ENCODE assay signal across 1 cellular context in genomic region chr1:46724991-46725735, GRCh38.
TF ChIP-seq lines count a peak whose summit lies in the region.

No MANE protein-coding gene starts in this region.

TF ChIP-seq in HEK293, 187 proteins besides CTCF, POLR2A, EP300 and RAD21 (continued from another document and continues in another):
- TF ChIP-seq, protein P1, sequence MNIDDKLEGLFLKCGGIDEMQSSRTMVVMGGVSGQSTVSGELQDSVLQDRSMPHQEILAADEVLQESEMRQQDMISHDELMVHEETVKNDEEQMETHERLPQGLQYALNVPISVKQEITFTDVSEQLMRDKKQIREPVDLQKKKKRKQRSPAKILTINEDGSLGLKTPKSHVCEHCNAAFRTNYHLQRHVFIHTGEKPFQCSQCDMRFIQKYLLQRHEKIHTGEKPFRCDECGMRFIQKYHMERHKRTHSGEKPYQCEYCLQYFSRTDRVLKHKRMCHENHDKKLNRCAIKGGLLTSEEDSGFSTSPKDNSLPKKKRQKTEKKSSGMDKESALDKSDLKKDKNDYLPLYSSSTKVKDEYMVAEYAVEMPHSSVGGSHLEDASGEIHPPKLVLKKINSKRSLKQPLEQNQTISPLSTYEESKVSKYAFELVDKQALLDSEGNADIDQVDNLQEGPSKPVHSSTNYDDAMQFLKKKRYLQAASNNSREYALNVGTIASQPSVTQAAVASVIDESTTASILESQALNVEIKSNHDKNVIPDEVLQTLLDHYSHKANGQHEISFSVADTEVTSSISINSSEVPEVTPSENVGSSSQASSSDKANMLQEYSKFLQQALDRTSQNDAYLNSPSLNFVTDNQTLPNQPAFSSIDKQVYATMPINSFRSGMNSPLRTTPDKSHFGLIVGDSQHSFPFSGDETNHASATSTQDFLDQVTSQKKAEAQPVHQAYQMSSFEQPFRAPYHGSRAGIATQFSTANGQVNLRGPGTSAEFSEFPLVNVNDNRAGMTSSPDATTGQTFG (tag by site-specific recombination; IDR thresholded peaks at IDR 0.05; ENCODE audit: borderline replicate concordance), result no peak
- TF ChIP-seq OVOL3 (tag by site-specific recombination; IDR thresholded peaks at IDR 0.05) (no peak), ZNF223 (tag by site-specific recombination; IDR thresholded peaks at IDR 0.05) (no peak), ZSCAN5A (tag by site-specific recombination; IDR thresholded peaks at IDR 0.05) (no peak), GFI1B (tag by site-specific recombination; IDR thresholded peaks at IDR 0.05) (no peak), ZNF19 (tag by site-specific recombination; IDR thresholded peaks at IDR 0.05; ENCODE audit: low read depth) (no peak), ZNF791 (tag by site-specific recombination; IDR thresholded peaks at IDR 0.05) (no peak), ZBTB49 (tag by site-specific recombination; IDR thresholded peaks at IDR 0.05; ENCODE audit: low read depth) (no peak), ZNF169 (tag by site-specific recombination; IDR thresholded peaks at IDR 0.05) (no peak), ZNF354C (tag by site-specific recombination; IDR thresholded peaks at IDR 0.05; ENCODE audit: borderline replicate concordance, low read depth) (no peak), ZBTB17 (tag by site-specific recombination; IDR thresholded peaks at IDR 0.05) (peak; percentile 62; the same call in 1 of the 2 replicates), WT1 (tag by site-specific recombination; IDR thresholded peaks at IDR 0.05) (no peak), TRIM28 (IDR thresholded peaks at IDR 0.05; ENCODE audit: borderline replicate concordance, low read length) (no peak), ZNF571 (tag by site-specific recombination; IDR thresholded peaks at IDR 0.05) (no peak), PRDM1 (tag by site-specific recombination; IDR thresholded peaks at IDR 0.05) (no peak), ZNF350 (tag by site-specific recombination; IDR thresholded peaks at IDR 0.05) (no peak), SCRT1 (tag by site-specific recombination; IDR thresholded peaks at IDR 0.05; ENCODE audit: borderline replicate concordance) (no peak), HOXD13 (CRISPR knock-in tag; IDR thresholded peaks at IDR 0.05; ENCODE audit: borderline replicate concordance) (no peak), ZNF416 (tag by site-specific recombination; IDR thresholded peaks at IDR 0.05) (no peak), ZNF114 (tag by site-specific recombination; IDR thresholded peaks at IDR 0.05) (no peak), ZNF600 (tag by site-specific recombination; IDR thresholded peaks at IDR 0.05) (0 out of 2 replicates have a peak, but pooled peaks have one; percentile 46), EGR2 (tag by site-specific recombination; IDR thresholded peaks at IDR 0.05; ENCODE audit: low read depth) (no peak), ZNF10 (tag by site-specific recombination; IDR thresholded peaks at IDR 0.05) (no peak), ZNF677 (tag by site-specific recombination; IDR thresholded peaks at IDR 0.05) (no peak), ZFP69B (tag by site-specific recombination; IDR thresholded peaks at IDR 0.05) (no peak; the same call in none of the 2 replicates), ZNF654 (tag by site-specific recombination; IDR thresholded peaks at IDR 0.05; ENCODE audit: low read depth) (peak; percentile 96), ZNF132 (tag by site-specific recombination; IDR thresholded peaks at IDR 0.05; ENCODE audit: borderline replicate concordance) (no peak), ATF2 (tag by site-specific recombination; IDR thresholded peaks at IDR 0.05; ENCODE audit: low read depth) (no peak)
- TF ChIP-seq, protein P2, sequence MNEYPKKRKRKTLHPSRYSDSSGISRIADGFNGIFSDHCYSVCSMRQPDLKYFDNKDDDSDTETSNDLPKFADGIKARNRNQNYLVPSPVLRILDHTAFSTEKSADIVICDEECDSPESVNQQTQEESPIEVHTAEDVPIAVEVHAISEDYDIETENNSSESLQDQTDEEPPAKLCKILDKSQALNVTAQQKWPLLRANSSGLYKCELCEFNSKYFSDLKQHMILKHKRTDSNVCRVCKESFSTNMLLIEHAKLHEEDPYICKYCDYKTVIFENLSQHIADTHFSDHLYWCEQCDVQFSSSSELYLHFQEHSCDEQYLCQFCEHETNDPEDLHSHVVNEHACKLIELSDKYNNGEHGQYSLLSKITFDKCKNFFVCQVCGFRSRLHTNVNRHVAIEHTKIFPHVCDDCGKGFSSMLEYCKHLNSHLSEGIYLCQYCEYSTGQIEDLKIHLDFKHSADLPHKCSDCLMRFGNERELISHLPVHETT (tag by site-specific recombination; IDR thresholded peaks at IDR 0.05), result no peak
- TF ChIP-seq, protein P3, sequence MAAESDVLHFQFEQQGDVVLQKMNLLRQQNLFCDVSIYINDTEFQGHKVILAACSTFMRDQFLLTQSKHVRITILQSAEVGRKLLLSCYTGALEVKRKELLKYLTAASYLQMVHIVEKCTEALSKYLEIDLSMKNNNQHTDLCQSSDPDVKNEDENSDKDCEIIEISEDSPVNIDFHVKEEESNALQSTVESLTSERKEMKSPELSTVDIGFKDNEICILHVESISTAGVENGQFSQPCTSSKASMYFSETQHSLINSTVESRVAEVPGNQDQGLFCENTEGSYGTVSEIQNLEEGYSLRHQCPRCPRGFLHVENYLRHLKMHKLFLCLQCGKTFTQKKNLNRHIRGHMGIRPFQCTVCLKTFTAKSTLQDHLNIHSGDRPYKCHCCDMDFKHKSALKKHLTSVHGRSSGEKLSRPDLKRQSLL (tag by site-specific recombination; IDR thresholded peaks at IDR 0.05), result no peak
- TF ChIP-seq, protein P4, sequence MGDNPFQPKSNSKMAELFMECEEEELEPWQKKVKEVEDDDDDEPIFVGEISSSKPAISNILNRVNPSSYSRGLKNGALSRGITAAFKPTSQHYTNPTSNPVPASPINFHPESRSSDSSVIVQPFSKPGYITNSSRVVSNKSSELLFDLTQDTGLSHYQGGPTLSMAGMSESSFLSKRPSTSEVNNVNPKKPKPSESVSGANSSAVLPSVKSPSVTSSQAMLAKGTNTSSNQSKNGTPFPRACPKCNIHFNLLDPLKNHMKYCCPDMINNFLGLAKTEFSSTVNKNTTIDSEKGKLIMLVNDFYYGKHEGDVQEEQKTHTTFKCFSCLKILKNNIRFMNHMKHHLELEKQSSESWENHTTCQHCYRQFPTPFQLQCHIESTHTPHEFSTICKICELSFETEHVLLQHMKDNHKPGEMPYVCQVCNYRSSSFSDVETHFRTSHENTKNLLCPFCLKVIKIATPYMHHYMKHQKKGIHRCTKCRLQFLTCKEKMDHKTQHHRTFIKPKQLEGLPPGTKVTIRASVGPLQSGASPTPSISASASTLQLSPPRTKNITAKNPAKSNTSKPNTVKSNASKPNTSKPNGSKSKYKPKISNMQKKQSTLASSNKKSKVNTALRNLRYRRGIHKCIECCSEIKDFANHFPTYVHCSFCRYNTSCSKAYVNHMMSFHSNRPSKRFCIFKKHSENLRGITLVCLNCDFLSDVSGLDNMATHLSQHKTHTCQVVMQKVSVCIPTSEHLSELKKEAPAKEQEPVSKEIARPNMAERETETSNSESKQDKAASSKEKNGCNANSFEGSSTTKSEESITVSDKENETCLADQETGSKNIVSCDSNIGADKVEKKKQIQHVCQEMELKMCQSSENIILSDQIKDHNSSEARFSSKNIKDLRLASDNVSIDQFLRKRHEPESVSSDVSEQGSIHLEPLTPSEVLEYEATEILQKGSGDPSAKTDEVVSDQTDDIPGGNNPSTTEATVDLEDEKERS (tag by site-specific recombination; IDR thresholded peaks at IDR 0.05), result no peak
- TF ChIP-seq, protein P5, sequence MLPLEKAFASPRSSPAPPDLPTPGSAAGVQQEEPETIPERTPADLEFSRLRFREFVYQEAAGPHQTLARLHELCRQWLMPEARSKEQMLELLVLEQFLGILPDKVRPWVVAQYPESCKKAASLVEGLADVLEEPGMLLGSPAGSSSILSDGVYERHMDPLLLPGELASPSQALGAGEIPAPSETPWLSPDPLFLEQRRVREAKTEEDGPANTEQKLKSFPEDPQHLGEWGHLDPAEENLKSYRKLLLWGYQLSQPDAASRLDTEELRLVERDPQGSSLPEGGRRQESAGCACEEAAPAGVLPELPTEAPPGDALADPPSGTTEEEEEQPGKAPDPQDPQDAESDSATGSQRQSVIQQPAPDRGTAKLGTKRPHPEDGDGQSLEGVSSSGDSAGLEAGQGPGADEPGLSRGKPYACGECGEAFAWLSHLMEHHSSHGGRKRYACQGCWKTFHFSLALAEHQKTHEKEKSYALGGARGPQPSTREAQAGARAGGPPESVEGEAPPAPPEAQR (tag by site-specific recombination; IDR thresholded peaks at IDR 0.05), result no peak
- TF ChIP-seq, protein P6, sequence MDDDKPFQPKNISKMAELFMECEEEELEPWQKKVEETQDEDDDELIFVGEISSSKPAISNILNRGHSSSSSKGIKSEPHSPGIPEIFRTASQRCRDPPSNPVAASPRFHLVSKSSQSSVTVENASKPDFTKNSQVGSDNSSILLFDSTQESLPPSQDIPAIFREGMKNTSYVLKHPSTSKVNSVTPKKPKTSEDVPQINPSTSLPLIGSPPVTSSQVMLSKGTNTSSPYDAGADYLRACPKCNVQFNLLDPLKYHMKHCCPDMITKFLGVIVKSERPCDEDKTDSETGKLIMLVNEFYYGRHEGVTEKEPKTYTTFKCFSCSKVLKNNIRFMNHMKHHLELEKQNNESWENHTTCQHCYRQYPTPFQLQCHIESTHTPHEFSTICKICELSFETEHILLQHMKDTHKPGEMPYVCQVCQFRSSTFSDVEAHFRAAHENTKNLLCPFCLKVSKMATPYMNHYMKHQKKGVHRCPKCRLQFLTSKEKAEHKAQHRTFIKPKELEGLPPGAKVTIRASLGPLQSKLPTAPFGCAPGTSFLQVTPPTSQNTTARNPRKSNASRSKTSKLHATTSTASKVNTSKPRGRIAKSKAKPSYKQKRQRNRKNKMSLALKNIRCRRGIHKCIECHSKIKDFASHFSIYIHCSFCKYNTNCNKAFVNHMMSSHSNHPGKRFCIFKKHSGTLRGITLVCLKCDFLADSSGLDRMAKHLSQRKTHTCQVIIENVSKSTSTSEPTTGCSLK (tag by site-specific recombination; IDR thresholded peaks at IDR 0.05), result no peak
- TF ChIP-seq, protein P7, sequence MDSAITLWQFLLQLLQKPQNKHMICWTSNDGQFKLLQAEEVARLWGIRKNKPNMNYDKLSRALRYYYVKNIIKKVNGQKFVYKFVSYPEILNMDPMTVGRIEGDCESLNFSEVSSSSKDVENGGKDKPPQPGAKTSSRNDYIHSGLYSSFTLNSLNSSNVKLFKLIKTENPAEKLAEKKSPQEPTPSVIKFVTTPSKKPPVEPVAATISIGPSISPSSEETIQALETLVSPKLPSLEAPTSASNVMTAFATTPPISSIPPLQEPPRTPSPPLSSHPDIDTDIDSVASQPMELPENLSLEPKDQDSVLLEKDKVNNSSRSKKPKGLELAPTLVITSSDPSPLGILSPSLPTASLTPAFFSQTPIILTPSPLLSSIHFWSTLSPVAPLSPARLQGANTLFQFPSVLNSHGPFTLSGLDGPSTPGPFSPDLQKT (IDR thresholded peaks at IDR 0.05; ENCODE audit: borderline replicate concordance, low read depth, low read length), result no peak
- TF ChIP-seq, protein P8, sequence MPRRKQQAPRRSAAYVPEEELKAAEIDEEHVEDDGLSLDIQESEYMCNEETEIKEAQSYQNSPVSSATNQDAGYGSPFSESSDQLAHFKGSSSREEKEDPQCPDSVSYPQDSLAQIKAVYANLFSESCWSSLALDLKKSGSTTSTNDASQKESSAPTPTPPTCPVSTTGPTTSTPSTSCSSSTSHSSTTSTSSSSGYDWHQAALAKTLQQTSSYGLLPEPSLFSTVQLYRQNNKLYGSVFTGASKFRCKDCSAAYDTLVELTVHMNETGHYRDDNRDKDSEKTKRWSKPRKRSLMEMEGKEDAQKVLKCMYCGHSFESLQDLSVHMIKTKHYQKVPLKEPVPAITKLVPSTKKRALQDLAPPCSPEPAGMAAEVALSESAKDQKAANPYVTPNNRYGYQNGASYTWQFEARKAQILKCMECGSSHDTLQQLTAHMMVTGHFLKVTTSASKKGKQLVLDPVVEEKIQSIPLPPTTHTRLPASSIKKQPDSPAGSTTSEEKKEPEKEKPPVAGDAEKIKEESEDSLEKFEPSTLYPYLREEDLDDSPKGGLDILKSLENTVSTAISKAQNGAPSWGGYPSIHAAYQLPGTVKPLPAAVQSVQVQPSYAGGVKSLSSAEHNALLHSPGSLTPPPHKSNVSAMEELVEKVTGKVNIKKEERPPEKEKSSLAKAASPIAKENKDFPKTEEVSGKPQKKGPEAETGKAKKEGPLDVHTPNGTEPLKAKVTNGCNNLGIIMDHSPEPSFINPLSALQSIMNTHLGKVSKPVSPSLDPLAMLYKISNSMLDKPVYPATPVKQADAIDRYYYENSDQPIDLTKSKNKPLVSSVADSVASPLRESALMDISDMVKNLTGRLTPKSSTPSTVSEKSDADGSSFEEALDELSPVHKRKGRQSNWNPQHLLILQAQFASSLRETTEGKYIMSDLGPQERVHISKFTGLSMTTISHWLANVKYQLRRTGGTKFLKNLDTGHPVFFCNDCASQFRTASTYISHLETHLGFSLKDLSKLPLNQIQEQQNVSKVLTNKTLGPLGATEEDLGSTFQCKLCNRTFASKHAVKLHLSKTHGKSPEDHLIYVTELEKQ (tag by site-specific recombination; IDR thresholded peaks at IDR 0.05; ENCODE audit: borderline replicate concordance), result no peak
